In the genomic region with DNA sequence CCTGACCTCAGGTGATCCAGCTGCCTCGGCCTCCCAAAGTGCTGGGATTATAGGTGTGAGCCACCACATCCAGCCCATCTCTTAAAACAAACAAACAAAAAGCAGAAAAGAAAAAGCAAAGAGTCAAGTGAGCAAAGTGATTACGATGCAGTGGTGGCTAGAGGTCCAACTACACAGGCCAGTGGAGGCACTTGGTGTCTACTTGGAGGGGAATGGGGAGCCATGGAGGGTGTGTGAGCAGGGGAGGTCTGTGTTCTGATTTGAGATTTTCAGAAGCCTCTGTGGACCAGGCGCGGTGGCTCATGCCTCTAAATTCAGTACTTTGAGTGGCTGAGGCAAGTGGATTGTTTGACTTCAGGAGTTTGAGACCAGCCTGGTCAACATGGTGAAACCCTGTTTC, we compare ENCODE assay signal across 23 cellular contexts. TPM values are rescaled to one million over a fixed set of nuclear protein-coding genes. Genes with fewer than 3 reads are reported as not detected.
DNase-seq lines count a peak whose midpoint lies in the region; ATAC-seq and TF ChIP-seq lines count a peak whose summit lies in the region.
"Had no signal": no experiment of that assay in that cellular context is flagged by ENCODE, and none has a peak within 500 bp of the region (broad histone marks: within the 10 kb centered on the region; RNA-seq: fewer than 3 reads in every experiment).

No MANE protein-coding gene starts in this region.

- no peak for TF ChIP-seq POLR2A in breast epithelium (IDR thresholded peaks at IDR 0.05)

- H3K27ac ChIP-seq in breast epithelium (no peak overlapping the region), RWPE1 (peak overlapping the region; percentile 40), lower lobe of right lung (peak overlapping the region; percentile 18)
- H3K27ac ChIP-seq: KMS-11 had no signal

- peaks cover 80% of the 10 kb centered on the region for H3K36me3 Mint-ChIP-seq in MCF 10A (ENCODE audit: insufficient read depth, unreplicated experiment)
- H3K36me3 Mint-ChIP-seq in activated T-helper 2 cell treated with anti-CD3 and anti-CD28 coated beads, Interferon-gamma antibody, Interleukin-2, Interleukin-4, amounts not matched to agents 10 μg/mL and 5 μg/mL and 100 μg/mL, durations not matched to agents 14 hours and 24 hours and 36 hours (ENCODE audit: low read depth): peaks cover 47% of the 10 kb centered on the region

- H3K9me3 Mint-ChIP-seq in MCF 10A (ENCODE audit: unreplicated experiment): no peaks in the 10 kb centered on the region
- no peaks in the 10 kb centered on the region for H3K9me3 Mint-ChIP-seq in activated T-helper 2 cell treated with anti-CD3 and anti-CD28 coated beads, Interferon-gamma antibody, Interleukin-2, Interleukin-4, amounts not matched to agents 10 μg/mL and 5 μg/mL and 100 μg/mL, durations not matched to agents 14 hours and 24 hours and 36 hours
- H3K9me3 Mint-ChIP-seq: CD4-positive, alpha-beta memory T cell had no signal

- H3K4me3 ChIP-seq in breast epithelium (no peak overlapping the region), lower lobe of right lung (no peak overlapping the region)

- H3K27me3 Mint-ChIP-seq in MCF 10A (ENCODE audit: insufficient read depth, unreplicated experiment): no peaks in the 10 kb centered on the region
- no peaks in the 10 kb centered on the region for H3K27me3 Mint-ChIP-seq in activated T-helper 2 cell treated with anti-CD3 and anti-CD28 coated beads, Interferon-gamma antibody, Interleukin-2, Interleukin-4, amounts not matched to agents 10 μg/mL and 5 μg/mL and 100 μg/mL, durations not matched to agents 14 hours and 24 hours and 36 hours (ENCODE audit: low read depth)
- H3K27me3 Mint-ChIP-seq: B cell; CD4-positive, alpha-beta memory T cell had no signal

- POLR2A ChIA-PET in MCF 10A (lab: Yijun Ruan, JAX) (no interaction called here), RWPE1 (lab: Yijun Ruan, JAX; ENCODE audit: low non-redundant PET) (no interaction called here)

- H3K4me1 ChIP-seq in breast epithelium (no peaks in the 10 kb centered on the region), lower lobe of right lung (peaks cover 32% of the 10 kb centered on the region)

- CTCF ChIA-PET in MCF 10A (lab: Yijun Ruan, JAX): interaction anchor here (0.6 to 2.6 kb wide), 3 partner anchors 11 to 14 kb away, joined by 3 to 18 read pairs (median 8); no protein-coding TSS in a partner anchor
- CTCF ChIA-PET in RWPE1 (lab: Yijun Ruan, JAX): interaction anchor here (2.8 kb wide), 1 partner anchor 12 kb away, joined by 11 read pairs; no protein-coding TSS in a partner anchor

- DNase-seq in MCF 10A (ENCODE audit: unreplicated experiment) (no peak), breast epithelium (ENCODE audit: low spot score in 2 of 2) (no peak), RWPE1 (ENCODE audit: low spot score) (no peak), lower lobe of right lung (no peak), NCI-H82 treated with DMSO at 0.1 percent for 48 hours (lab: John Stamatoyannopoulos, UW; ENCODE audit: unreplicated experiment) (no peak), Ammon's horn (ENCODE audit: low spot score) (no peak)
- DNase-seq in activated T-helper 2 cell treated with anti-CD3 and anti-CD28 coated beads, Interferon-gamma antibody, Interleukin-2, Interleukin-4, amounts not matched to agents 10 μg/mL and 5 μg/mL and 100 μg/mL, durations not matched to agents 14 hours and 24 hours and 36 hours (ENCODE audit: low spot score): no peak
- DNase-seq: Calu3; CD4-positive, alpha-beta memory T cell; GF-D8; GOT3; NCI-H1417 treated with DMSO at 0.1 percent for 48 hours; NCI-H187 treated with DMSO at 0.1 percent for 48 hours; NCI-H2227 treated with DMSO at 0.1 percent for 48 hours; NCI-H510A treated with DMSO at 0.1 percent for 48 hours; NCI-H774; PC-3; RPMI8226; SIG-M5 had no signal

- no peak for TF ChIP-seq CTCF in MCF 10A (IDR thresholded peaks at IDR 0.05; ENCODE audit: unreplicated experiment)
- TF ChIP-seq CTCF in breast epithelium (IDR thresholded peaks at IDR 0.05): no peak
- no peak for TF ChIP-seq CTCF in RWPE1 (conservative IDR thresholded peaks at IDR 0.05; ENCODE audit: low read depth)
- TF ChIP-seq CTCF in lower lobe of right lung (IDR thresholded peaks at IDR 0.05): no peak

- H3K9me3 ChIP-seq in breast epithelium: no peaks in the 10 kb centered on the region
- H3K9me3 ChIP-seq in lower lobe of right lung: no peaks in the 10 kb centered on the region

- H3K27me3 ChIP-seq in breast epithelium: no peaks in the 10 kb centered on the region
- H3K27me3 ChIP-seq in lower lobe of right lung (ENCODE audit: low read depth): no peaks in the 10 kb centered on the region

- no peaks in the 10 kb centered on the region for H3K36me3 ChIP-seq in breast epithelium
- peaks cover 85% of the 10 kb centered on the region for H3K36me3 ChIP-seq in lower lobe of right lung

- H3K4me3 Mint-ChIP-seq in MCF 10A (ENCODE audit: unreplicated experiment): no peak overlapping the region
- H3K4me3 Mint-ChIP-seq in activated T-helper 2 cell treated with anti-CD3 and anti-CD28 coated beads, Interferon-gamma antibody, Interleukin-2, Interleukin-4, amounts not matched to agents 10 μg/mL and 5 μg/mL and 100 μg/mL, durations not matched to agents 14 hours and 24 hours and 36 hours (ENCODE audit: low read depth): no peak overlapping the region
- H3K4me3 Mint-ChIP-seq: B cell had no signal

- intact Hi-C loops in MCF 10A (cut with micrococcal nuclease) (no loop called here), breast epithelium (cut with DNase I; ENCODE audit: low total_unique reads) (no loop called here), lower lobe of right lung (cut with DNase I) (no loop called here)
- intact Hi-C loops in activated T-helper 2 cell treated with anti-CD3 and anti-CD28 coated beads, Interferon-gamma antibody, Interleukin-2, Interleukin-4, amounts not matched to agents 10 μg/mL and 5 μg/mL and 100 μg/mL, durations not matched to agents 14 hours and 24 hours and 36 hours (cut with micrococcal nuclease): no loop called here

- no TSS peak for BruUV-seq in MCF 10A (replicated peaks; lab: Mats Ljungman, UMichigan)

- ATAC-seq in lower lobe of right lung: no peak
- ATAC-seq: HCT116, PC-3, SK-N-SH treated with all-trans-retinoic acid at 6 μM for 48 hours had no signal

- peaks cover 8% of the 10 kb centered on the region for H3K4me1 Mint-ChIP-seq in MCF 10A (ENCODE audit: insufficient read depth, unreplicated experiment)
- no peaks in the 10 kb centered on the region for H3K4me1 Mint-ChIP-seq in activated T-helper 2 cell treated with anti-CD3 and anti-CD28 coated beads, Interferon-gamma antibody, Interleukin-2, Interleukin-4, amounts not matched to agents 10 μg/mL and 5 μg/mL and 100 μg/mL, durations not matched to agents 14 hours and 24 hours and 36 hours (ENCODE audit: low read depth)

- H3K27ac Mint-ChIP-seq in MCF 10A (ENCODE audit: low read depth, unreplicated experiment): peak overlapping the region; percentile 51
- no peak overlapping the region for H3K27ac Mint-ChIP-seq in activated T-helper 2 cell treated with anti-CD3 and anti-CD28 coated beads, Interferon-gamma antibody, Interleukin-2, Interleukin-4, amounts not matched to agents 10 μg/mL and 5 μg/mL and 100 μg/mL, durations not matched to agents 14 hours and 24 hours and 36 hours

RNA-seq across cellular contexts. Expression of a gene that starts 6.6 kb away (rescaled TPM):
- 103 and 107 TPM in 2 replicates for total RNA-seq in MCF 10A (2022)
- 10 to 100 TPM; 45.1 to 99.9 (median 57.0) TPM for total RNA-seq in breast epithelium
- total RNA-seq in lower lobe of right lung: 142 TPM
- 77.0 and 84.3 TPM in 2 replicates for total RNA-seq in activated T-helper 2 cell treated with anti-CD3 and anti-CD28 coated beads, Interferon-gamma antibody, Interleukin-2, Interleukin-4, amounts not matched to agents 10 μg/mL and 5 μg/mL and 100 μg/mL, durations not matched to agents 14 hours and 24 hours and 36 hours

RNA-seq across cellular contexts. Expression of a gene that starts 50.6 kb away (rescaled TPM):
- total RNA-seq in MCF 10A (2022) (115 and 143 TPM in 2 replicates), breast epithelium (10 to 100 TPM; 62.2 to 89.8 (median 72.4) TPM), lower lobe of right lung (89.4 TPM)
- total RNA-seq in activated T-helper 2 cell treated with anti-CD3 and anti-CD28 coated beads, Interferon-gamma antibody, Interleukin-2, Interleukin-4, amounts not matched to agents 10 μg/mL and 5 μg/mL and 100 μg/mL, durations not matched to agents 14 hours and 24 hours and 36 hours: 81.4 and 85.7 TPM in 2 replicates

Comparison
In these comparisons a context has a peak if more than half of its experiments do, and no peak if none do; other contexts are left out.
1. H3K27ac ChIP-seq: peak in RWPE1 (single experiment) and lower lobe of right lung (single experiment); none in breast epithelium (0 of 2).